9 cellular contexts compared by ENCODE assay signal in the genomic region with DNA sequence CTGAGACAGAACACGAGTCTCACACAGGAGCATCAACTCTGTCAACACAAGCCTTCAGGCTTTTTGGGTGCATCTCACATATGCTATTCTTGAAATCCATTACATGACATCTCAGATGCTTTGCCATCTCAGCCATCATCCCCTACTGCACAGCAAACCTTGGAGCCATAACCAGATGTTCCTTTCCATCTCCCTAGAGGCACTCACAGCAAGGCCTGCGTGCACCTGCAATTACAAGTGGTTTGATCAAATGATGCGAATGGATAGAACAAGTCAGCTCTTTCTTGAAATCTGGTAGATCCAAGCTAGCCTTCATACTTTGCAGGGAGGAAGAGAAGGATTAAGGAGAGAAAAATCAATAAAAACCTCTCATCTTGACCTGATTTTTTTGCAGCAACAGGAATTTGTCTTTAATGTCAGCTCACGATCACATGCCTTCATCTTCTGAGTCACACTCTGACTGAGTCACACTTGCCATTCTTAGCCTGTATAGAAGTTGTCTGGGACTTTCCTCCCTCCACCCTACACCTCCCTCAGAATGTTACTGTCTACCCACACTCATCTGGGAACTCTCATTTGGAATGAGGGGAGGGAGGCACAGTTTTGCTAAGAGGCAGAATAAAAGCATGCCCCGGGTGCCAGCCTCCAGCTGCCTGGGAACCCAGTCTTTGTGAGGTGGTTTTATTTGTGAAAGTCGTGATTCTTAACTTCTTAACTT. TPM values are rescaled to one million over a fixed set of nuclear protein-coding genes. Genes with fewer than 3 reads are reported as not detected.
DNase-seq lines count a peak whose midpoint lies in the region; ATAC-seq and TF ChIP-seq lines count a peak whose summit lies in the region.
"Had no signal": no experiment of that assay in that cellular context is flagged by ENCODE, and none has a peak within 500 bp of the region (broad histone marks: within the 10 kb centered on the region; RNA-seq: fewer than 3 reads in every experiment).

No MANE protein-coding gene starts in this region.

- dilution Hi-C loops in IMR-90 (cut with HindIII; ENCODE audit: low sequenced_read_pairs, unreplicated experiment) = no loop called here

- peaks cover 7% of the 10 kb centered on the region for H3K4me1 ChIP-seq in IMR-90 (ENCODE audit: control insufficient read depth, insufficient read depth, low read length)
- H3K4me1 ChIP-seq in MM.1S (ENCODE audit: low read length) = no peaks in the 10 kb centered on the region

- no peak overlapping the region for H3K4me3 ChIP-seq in BJ (ENCODE audit: low read depth, low read length)
- no peak overlapping the region for H3K4me3 ChIP-seq in IMR-90 (ENCODE audit: insufficient read depth, low read depth, low read length)
- no peak overlapping the region for H3K4me3 ChIP-seq in MM.1S (ENCODE audit: low read length)
- H3K4me3 ChIP-seq: coronary artery had no signal

- CTCF ChIA-PET in BJ (lab: Yijun Ruan, JAX) = no interaction called here
- CTCF ChIA-PET in IMR-90 (lab: Yijun Ruan, JAX) = no interaction called here

- H4K8ac ChIP-seq in IMR-90 (ENCODE audit: low read depth in 2 of 2, low read length in 2 of 2) = peak overlapping the region in 1 of 2 experiments; percentile 55; a peak in 1 of 4 replicates

- BruUV-seq in IMR-90 (replicated peaks; lab: Mats Ljungman, UMichigan) = no TSS peak

- no peak overlapping the region for H2BK5ac ChIP-seq in IMR-90 (ENCODE audit: low read depth, low read length, poor library complexity, severe bottlenecking)

- H3K9me3 ChIP-seq in IMR-90 (ENCODE audit: control insufficient read depth, insufficient read depth, low read length) = no peaks in the 10 kb centered on the region
- H3K9me3 ChIP-seq in MM.1S (replicated peaks; ENCODE audit: insufficient read depth, low read length) = no peaks in the 10 kb centered on the region

- peak overlapping the region; percentile 10; the same call in 1 of the 2 replicates for H3K4me2 ChIP-seq in IMR-90 (ENCODE audit: low read depth, low read length)
- H3K4me2 ChIP-seq in MM.1S (ENCODE audit: low read depth, low read length) = no peak overlapping the region

- peak overlapping the region; percentile 83 for H2BK20ac ChIP-seq in IMR-90 (ENCODE audit: low read depth, low read length)

- H2BK15ac ChIP-seq in IMR-90 (ENCODE audit: low read depth, low read length) = peak overlapping the region; percentile 11; the same call in 1 of the 3 replicates

- 0 out of 2 replicates have a peak overlapping the region, but pooled peaks have one; percentile 4 for H3K27ac ChIP-seq in IMR-90 (ENCODE audit: insufficient read depth, low read length)
- peak overlapping the region; percentile 77 for H3K27ac ChIP-seq in caudate nucleus (ENCODE audit: low read depth, low read length)
- no peak overlapping the region for H3K27ac ChIP-seq in MM.1S (ENCODE audit: low read length)
- H3K27ac ChIP-seq: coronary artery had no signal

- H3K18ac ChIP-seq in IMR-90 (ENCODE audit: low read depth, low read length) = peak overlapping the region; percentile 32; the same call in 1 of the 2 replicates

- H3K36me3 ChIP-seq in BJ (ENCODE audit: control insufficient read depth, insufficient read depth, low read length) (no peaks in the 10 kb centered on the region), IMR-90 (ENCODE audit: control insufficient read depth, insufficient read depth, low read length) (no peaks in the 10 kb centered on the region), MM.1S (replicated peaks; ENCODE audit: insufficient read depth, low read length) (no peaks in the 10 kb centered on the region)

- H3K4ac ChIP-seq in IMR-90 (ENCODE audit: low read depth, low read length) = peak overlapping the region; percentile 65

- no peaks in the 10 kb centered on the region for H4K20me1 ChIP-seq in IMR-90 (ENCODE audit: insufficient read depth, low read length)
- H4K20me1 ChIP-seq in MM.1S (ENCODE audit: insufficient read depth, low read length) = no peaks in the 10 kb centered on the region

- H2AK5ac ChIP-seq in IMR-90 (ENCODE audit: low read depth, low read length) = peak overlapping the region; percentile 50; the same call in 1 of the 2 replicates

- in situ Hi-C loops in IMR-90 (cut with MboI; ENCODE audit: low sequenced_read_pairs) = no loop called here

- H2BK120ac ChIP-seq in IMR-90 (ENCODE audit: low read depth, low read length) = peak overlapping the region; percentile 85

- H4K91ac ChIP-seq in IMR-90 (ENCODE audit: insufficient read depth, low read depth, low read length) = no peak overlapping the region

- DNase-seq in BJ (ENCODE audit: low read depth) (peak; percentile 53), IMR-90 (peak; percentile 94), caudate nucleus (lab: John Stamatoyannopoulos, UW) (peak in 46 of 61 donors; percentile 2 to 93 (median 46)), non-pigmented ciliary epithelial cell (ENCODE audit: low read depth) (peak; percentile 63), RPMI8226 (no peak), MM.1S (no peak), GF-D8 (lab: John Stamatoyannopoulos, UW) (no peak)

- no peaks in the 10 kb centered on the region for H3K79me1 ChIP-seq in IMR-90 (ENCODE audit: low read depth in 1 of 2, low read length in 2 of 2)

- no peaks in the 10 kb centered on the region for H3K9me2 ChIP-seq in MM.1S (replicated peaks; ENCODE audit: insufficient read depth, low read length)

- H4K5ac ChIP-seq in IMR-90 (ENCODE audit: low read depth, low read length) = 0 out of 2 replicates have a peak overlapping the region, but pooled peaks have one; percentile 10

- no peaks in the 10 kb centered on the region for H3F3A ChIP-seq in MM.1S (ENCODE audit: insufficient read depth, low read length)

- H3K56ac ChIP-seq in IMR-90 (ENCODE audit: extremely low read depth, insufficient read depth, low read length) = no peak overlapping the region

- H2AFZ ChIP-seq in IMR-90 (replicated peaks; ENCODE audit: low read length, poor library complexity) = peak overlapping the region; percentile 25
- H2AFZ ChIP-seq in MM.1S (ENCODE audit: low read length) = no peak overlapping the region

- intact Hi-C loops in IMR-90 (cut with micrococcal nuclease) = no loop called here

- POLR2A ChIA-PET in BJ (lab: Charles Lee) = no interaction called here
- POLR2A ChIA-PET in IMR-90 (lab: Charles Lee; ENCODE audit: unreplicated experiment) = no interaction called here

- TF ChIP-seq RAD21 in IMR-90 (IDR thresholded peaks at IDR 0.05; ENCODE audit: low read length) = no peak

- no peaks in the 10 kb centered on the region for H3K79me2 ChIP-seq in MM.1S (ENCODE audit: low read length)

- H3K9me1 ChIP-seq in IMR-90 (ENCODE audit: insufficient read depth, low read length) = no peaks in the 10 kb centered on the region

- no peak for TF ChIP-seq POLR2A in IMR-90 (IDR thresholded peaks at IDR 0.05; ENCODE audit: low read depth, low read length)

- H3K27me3 ChIP-seq in BJ (ENCODE audit: control insufficient read depth, insufficient read depth, low read length) (no peaks in the 10 kb centered on the region), IMR-90 (ENCODE audit: control insufficient read depth, insufficient read depth, low read length) (no peaks in the 10 kb centered on the region), MM.1S (replicated peaks; ENCODE audit: insufficient read depth, low read length) (no peaks in the 10 kb centered on the region)

- TF ChIP-seq CTCF in BJ (IDR thresholded peaks at IDR 0.05; ENCODE audit: insufficient read depth, low read depth, low read length) (no peak), IMR-90 (conservative IDR thresholded peaks at IDR 0.05; ENCODE audit: low read depth, low read length) (no peak), MM.1S (IDR thresholded peaks at IDR 0.05; ENCODE audit: low read length) (no peak)

- peak overlapping the region; percentile 40; the same call in 1 of the 2 replicates for H3K23ac ChIP-seq in IMR-90 (ENCODE audit: low read depth, low read length)

- 0% methylated on average over 1 of the region's 6 CpGs; no CpG with 5 or more reads in 1 of the 2 experiments for WGBS in IMR-90 (ENCODE audit: extremely low coverage in 2 of 2, insufficient read length in 1 of 2), 2 experiments

- H3K9ac ChIP-seq in IMR-90 (ENCODE audit: low read depth, low read length) = no peak overlapping the region
- no peak overlapping the region for H3K9ac ChIP-seq in MM.1S (ENCODE audit: low read length)

- H3K14ac ChIP-seq in IMR-90 (replicated peaks; ENCODE audit: low read depth, low read length) = peak overlapping the region; percentile 25

- H2AK9ac ChIP-seq in IMR-90 (replicated peaks; ENCODE audit: low read depth, low read length, poor library complexity) = no peak overlapping the region

- ATAC-seq in IMR-90 (ENCODE audit: low read depth) (peak; percentile 98), GM18502 (IDR thresholded peaks at IDR 0.05; ENCODE audit: poor library complexity, unreplicated experiment) (no peak)

TF ChIP-seq in IMR-90, 13 proteins besides CTCF, POLR2A, EP300 and RAD21 (continues in another document):
- TF ChIP-seq MAZ (IDR thresholded peaks at IDR 0.05; ENCODE audit: borderline replicate concordance, low read depth, low read length) (peak; percentile 57; the same call in 1 of the 2 replicates), CEBPB (IDR thresholded peaks at IDR 0.05; ENCODE audit: low read depth, low read length) (no peak)
- TF ChIP-seq, protein P1, sequence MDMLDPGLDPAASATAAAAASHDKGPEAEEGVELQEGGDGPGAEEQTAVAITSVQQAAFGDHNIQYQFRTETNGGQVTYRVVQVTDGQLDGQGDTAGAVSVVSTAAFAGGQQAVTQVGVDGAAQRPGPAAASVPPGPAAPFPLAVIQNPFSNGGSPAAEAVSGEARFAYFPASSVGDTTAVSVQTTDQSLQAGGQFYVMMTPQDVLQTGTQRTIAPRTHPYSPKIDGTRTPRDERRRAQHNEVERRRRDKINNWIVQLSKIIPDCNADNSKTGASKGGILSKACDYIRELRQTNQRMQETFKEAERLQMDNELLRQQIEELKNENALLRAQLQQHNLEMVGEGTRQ (IDR thresholded peaks at IDR 0.05; ENCODE audit: low read depth, low read length) = peak; percentile 76

RNA-seq across cellular contexts. Expression of a gene that starts 11.9 kb away (rescaled TPM):
- not detected in 2 replicates for polyA plus RNA-seq in BJ (2011; rRNA removed)
- not detected in 2 replicates for polyA minus RNA-seq in BJ (2011; rRNA and poly(A)+ RNA removed)
- total RNA-seq in IMR-90 (2012; rRNA removed) = not detected in 2 replicates
- not detected in 2 replicates for polyA plus RNA-seq in IMR-90 (2012; rRNA removed)
- polyA plus RNA-seq in IMR-90 (2012; cell fraction: cytosol; rRNA removed) = not detected in 2 replicates
- polyA plus RNA-seq in IMR-90 (2012; cell fraction: nucleus; rRNA removed; ENCODE audit: low replicate concordance) = not detected in 2 replicates

RNA-seq across cellular contexts. Expression of a gene that starts 17.9 kb away (rescaled TPM):
- polyA plus RNA-seq in BJ (2011; rRNA removed) (not detected in 2 replicates), IMR-90 (2012; rRNA removed) (0.10 and 0.21 TPM in 2 replicates)
- not detected in 2 replicates for polyA minus RNA-seq in BJ (2011; rRNA and poly(A)+ RNA removed)
- total RNA-seq in IMR-90 (2012; rRNA removed) = 0.18 and 0.28 TPM in 2 replicates
- polyA plus RNA-seq in IMR-90 (2012; cell fraction: cytosol; rRNA removed) = 0.09 and 0.11 TPM in 2 replicates
- 0.69 and 0.76 TPM in 2 replicates for polyA plus RNA-seq in IMR-90 (2012; cell fraction: nucleus; rRNA removed; ENCODE audit: low replicate concordance)

Comparison
In these comparisons a context has a peak if more than half of its experiments do, and no peak if none do; other contexts are left out.
1. DNase-seq: peak in BJ (single experiment), IMR-90 (single experiment), caudate nucleus (46 of 61) and non-pigmented ciliary epithelial cell (single experiment); none in RPMI8226 (single experiment), MM.1S (single experiment) and GF-D8 (single experiment).